8 cellular contexts compared by ENCODE assay signal in genomic region chr1:150152772-150153461, GRCh38. TPM values are rescaled to one million over a fixed set of nuclear protein-coding genes. Genes with fewer than 3 reads are reported as not detected.
DNase-seq lines count a peak whose midpoint lies in the region; ATAC-seq, FAIRE-seq and TF ChIP-seq lines count a peak whose summit lies in the region.

No MANE protein-coding gene starts in this region.

- no peak overlapping the region for H3K4me3 ChIP-seq in bronchial epithelial cell (ENCODE audit: low read depth, low read length)
- H3K4me3 ChIP-seq in mesendoderm (ENCODE audit: low read length), result no peak overlapping the region

- ATAC-seq in Right ventricle myocardium superior (ENCODE audit: poor library complexity) (peak; percentile 22), Right ventricle myocardium inferior (no peak), GM21526 (IDR thresholded peaks at IDR 0.05; ENCODE audit: low FRiP score, unreplicated experiment) (no peak)

- no peak for FAIRE-seq in bronchial epithelial cell (lab: Jason Lieb, UNC)

- H3K36me3 ChIP-seq in bronchial epithelial cell (ENCODE audit: control insufficient read depth, insufficient read depth, low read length) (no peaks in the 10 kb centered on the region), mesendoderm (ENCODE audit: control insufficient read depth, insufficient read depth, low read length) (peaks cover 9% of the 10 kb centered on the region)

- peaks cover 7% of the 10 kb centered on the region for H3K4me1 ChIP-seq in mesendoderm (ENCODE audit: control insufficient read depth, low read depth, low read length)

- no peak overlapping the region for H3K23ac ChIP-seq in mesendoderm (ENCODE audit: low read length)

- no peak overlapping the region for H3K56ac ChIP-seq in mesendoderm (ENCODE audit: low read length)

- H3K9ac ChIP-seq in mesendoderm (ENCODE audit: low read length), result no peak overlapping the region

- H3K27me3 ChIP-seq in bronchial epithelial cell (ENCODE audit: control insufficient read depth, insufficient read depth, low read length) (no peaks in the 10 kb centered on the region), mesendoderm (ENCODE audit: insufficient read depth, low read length, poor library complexity) (no peaks in the 10 kb centered on the region)

- H2BK120ac ChIP-seq in mesendoderm (ENCODE audit: low read depth, low read length), result no peak overlapping the region

- no CpG with 5 or more reads among the region's 8 CpGs for WGBS in mesendoderm (ENCODE audit: extremely low coverage, insufficient coverage, low lambda C conversion rate)

- H4K5ac ChIP-seq in mesendoderm (ENCODE audit: low read length), result no peak overlapping the region

- H2AK5ac ChIP-seq in mesendoderm (ENCODE audit: low read length), result no peak overlapping the region

- no peak for DNase-seq in Right ventricle myocardium superior
- no peak for DNase-seq in Right ventricle myocardium inferior (ENCODE audit: missing footprints)
- DNase-seq in bronchial epithelial cell (ENCODE audit: low read depth), result peak; percentile 53
- peak; percentile 42 for DNase-seq in mesendoderm
- DNase-seq in substantia nigra (lab: John Stamatoyannopoulos, UW), result no peak
- DNase-seq in NCI-H1105 (lab: John Stamatoyannopoulos, UW), result no peak
- no peak for DNase-seq in cerebellar nuclear complex (lab: John Stamatoyannopoulos, UW)

- H3K18ac ChIP-seq in mesendoderm (ENCODE audit: low read length), result no peak overlapping the region

- no peak overlapping the region for H3K27ac ChIP-seq in mesendoderm (ENCODE audit: low read depth, low read length)
- no peak overlapping the region for H3K27ac ChIP-seq in substantia nigra (ENCODE audit: low read depth, low read length, poor library complexity, severe bottlenecking)

- no peak overlapping the region for H4K8ac ChIP-seq in mesendoderm (ENCODE audit: low read depth, low read length)

- no peak overlapping the region for H3K4me2 ChIP-seq in mesendoderm (ENCODE audit: low read length)

- H3K79me2 ChIP-seq in mesendoderm (ENCODE audit: control insufficient read depth, insufficient read depth, low read length), result peaks cover 17% of the 10 kb centered on the region

- intact Hi-C loops in Right ventricle myocardium superior (cut with DNase I) (loop anchor here (10.0 kb wide), 2 partner anchors 48 to 82 kb away; partner anchors contain the start of gene ANP32E), Right ventricle myocardium inferior (cut with DNase I) (loop anchor here (5.0 kb wide), 2 partner anchors 56 to 71 kb away; no protein-coding TSS in a partner anchor)

- no peak for TF ChIP-seq CTCF in bronchial epithelial cell (IDR thresholded peaks at IDR 0.05; ENCODE audit: insufficient read depth, low read length, severe bottlenecking)

- no peak overlapping the region for H3K4ac ChIP-seq in mesendoderm (ENCODE audit: low read depth, low read length)

- H2BK5ac ChIP-seq in mesendoderm (ENCODE audit: low read length), result no peak overlapping the region

- H2BK15ac ChIP-seq in mesendoderm (replicated peaks; ENCODE audit: low read depth), result no peak overlapping the region

- peaks cover 26% of the 10 kb centered on the region for H3K79me1 ChIP-seq in mesendoderm (ENCODE audit: low read length)

RNA-seq across cellular contexts. Expression of gene PLEKHO1, which starts 3.2 kb away (rescaled TPM):
- total RNA-seq in Right ventricle myocardium superior (45.9 TPM), Right ventricle myocardium inferior (53.2 TPM), bronchial epithelial cell (4.5 and 6.1 TPM in 2 replicates)
- polyA plus RNA-seq in mesendoderm (2013, experiment 1 of 2), result 44.0 TPM
- polyA plus RNA-seq in mesendoderm (2013, experiment 2 of 2), result 44.5 TPM

Comparison
In these comparisons a context has a peak if more than half of its experiments do, and no peak if none do; other contexts are left out.
1. DNase-seq: peak in bronchial epithelial cell (single experiment) and mesendoderm (single experiment); none in Right ventricle myocardium superior (single experiment), Right ventricle myocardium inferior (single experiment), substantia nigra (0 of 49), NCI-H1105 (single experiment) and cerebellar nuclear complex (0 of 2).